ENCODE assay signal across 8 cellular contexts in genomic region chr13:35630551-35631275, GRCh38.
DNase-seq lines count a peak whose midpoint lies in the region; ATAC-seq, FAIRE-seq and TF ChIP-seq lines count a peak whose summit lies in the region.

No MANE protein-coding gene starts in this region.

- no peak overlapping the region for H2BK5ac ChIP-seq in trophoblast cell (ENCODE audit: low read depth, low read length, poor library complexity)

- H2BK12ac ChIP-seq in trophoblast cell (ENCODE audit: low read length): no peak overlapping the region

- H4K12ac ChIP-seq in trophoblast cell (ENCODE audit: low read depth, low read length): no peak overlapping the region

- TF ChIP-seq CTCF in SK-N-SH (IDR thresholded peaks at IDR 0.05) (peak; percentile 84), fibroblast of the aortic adventitia (IDR thresholded peaks at IDR 0.05; ENCODE audit: insufficient read depth, low read length) (peak; percentile 85)

- H4K20me1 ChIP-seq in SK-N-SH (ENCODE audit: insufficient read depth): no peaks in the 10 kb centered on the region

- H3K9me3 ChIP-seq in SK-N-SH: no peaks in the 10 kb centered on the region
- no peaks in the 10 kb centered on the region for H3K9me3 ChIP-seq in trophoblast cell (ENCODE audit: insufficient read depth, low read depth, low read length)

- H3K4ac ChIP-seq in trophoblast cell (ENCODE audit: low read depth, low read length): no peak overlapping the region

- H2AK5ac ChIP-seq in trophoblast cell (ENCODE audit: low read length): no peak overlapping the region

- no peak overlapping the region for H3K18ac ChIP-seq in trophoblast cell (ENCODE audit: low read length)

- peaks cover 9 to 13% of the 10 kb centered on the region in 2 experiments for H3K36me3 ChIP-seq in SK-N-SH (replicated peaks in 1 of 2; ENCODE audit: control insufficient read depth in 1 of 2, insufficient read depth in 2 of 2, low read length in 1 of 2)
- no peaks in the 10 kb centered on the region for H3K36me3 ChIP-seq in trophoblast cell (ENCODE audit: control insufficient read depth in 1 of 2, insufficient read depth in 2 of 2, low read length in 2 of 2)

- peak overlapping the region in 1 of 2 experiments; percentile 40; a peak in 2 of 4 replicates for H3K27ac ChIP-seq in SK-N-SH (ENCODE audit: low read depth in 2 of 2, low read length in 1 of 2)
- no peak overlapping the region for H3K27ac ChIP-seq in trophoblast cell (ENCODE audit: low read depth, low read length)

- H3K4me2 ChIP-seq in SK-N-SH (no peak overlapping the region), trophoblast cell (ENCODE audit: low read length) (no peak overlapping the region)

- no peak overlapping the region for H3K14ac ChIP-seq in trophoblast cell (ENCODE audit: low read length)

- no peak for FAIRE-seq in HTR-8/SVneo (lab: Jason Lieb, UNC)

- H3K9me2 ChIP-seq in SK-N-SH: no peaks in the 10 kb centered on the region

- H3K23ac ChIP-seq in trophoblast cell (ENCODE audit: low read length): no peak overlapping the region

- H2AFZ ChIP-seq in SK-N-SH (ENCODE audit: low read depth) (no peak overlapping the region), trophoblast cell (ENCODE audit: insufficient read depth, low read length, poor library complexity) (no peak overlapping the region)

- H3K4me3 ChIP-seq in SK-N-SH (ENCODE audit: low read depth in 2 of 2, low read length in 1 of 2) (no peak overlapping the region), fibroblast of the aortic adventitia (ENCODE audit: low read depth, low read length) (no peak overlapping the region), trophoblast cell (ENCODE audit: low read depth, low read length) (no peak overlapping the region)

- H3K79me2 ChIP-seq in SK-N-SH (ENCODE audit: insufficient read depth): no peaks in the 10 kb centered on the region
- H3K79me2 ChIP-seq in trophoblast cell (ENCODE audit: control insufficient read depth, insufficient read depth, low read length, poor library complexity): no peaks in the 10 kb centered on the region

- no peak for TF ChIP-seq EP300 in SK-N-SH (IDR thresholded peaks at IDR 0.05; ENCODE audit: borderline replicate concordance in 1 of 2, low read depth in 1 of 2, low read length in 1 of 2)

- CTCF ChIA-PET in SK-N-SH (lab: Yijun Ruan, JAX): interaction anchor here (0.6 to 3.3 kb wide), 29 partner anchors 9 to 391 kb away, joined by 3 to 18 read pairs (median 3); no protein-coding TSS in a partner anchor

- ATAC-seq in GM21529 (IDR thresholded peaks at IDR 0.05; ENCODE audit: unreplicated experiment): peak; percentile 92

- no peaks in the 10 kb centered on the region for H3K79me1 ChIP-seq in trophoblast cell (ENCODE audit: low read length)

- POLR2A ChIA-PET in SK-N-SH (lab: Yijun Ruan, JAX): no interaction called here

- H4K91ac ChIP-seq in trophoblast cell (ENCODE audit: low read depth, low read length): no peak overlapping the region

- H3K27me3 ChIP-seq in SK-N-SH (ENCODE audit: insufficient read depth) (no peaks in the 10 kb centered on the region), trophoblast cell (ENCODE audit: insufficient read depth, low read length) (no peaks in the 10 kb centered on the region)

- H3F3A ChIP-seq in SK-N-SH (replicated peaks; ENCODE audit: insufficient read depth): peaks cover 7% of the 10 kb centered on the region

- TF ChIP-seq RAD21 in SK-N-SH (IDR thresholded peaks at IDR 0.05; ENCODE audit: low read length): peak; percentile 64

- DNase-seq in GM04503 (ENCODE audit: low read depth) (peak; percentile 22), HTR-8/SVneo (ENCODE audit: insufficient read length, low spot score) (peak; percentile 12), SK-N-SH (peak; percentile 36), fibroblast of the aortic adventitia (ENCODE audit: low read depth) (peak; percentile 75), trophoblast cell (peak; percentile 24 to 71), mucosa of gallbladder (ENCODE audit: low spot score) (no peak)
- DNase-seq in activated CD4-positive, alpha-beta T cell treated with anti-CD3 and anti-CD28 coated beads for 48 hours: no peak

- H3K4me1 ChIP-seq in SK-N-SH (ENCODE audit: control insufficient read depth in 1 of 2, insufficient read depth in 2 of 2, low read depth in 1 of 2, low read length in 1 of 2) (peaks cover 4 to 6% of the 10 kb centered on the region in 2 experiments; a peak in 2 of 4 replicates), trophoblast cell (ENCODE audit: control insufficient read depth in 1 of 2, insufficient read depth in 2 of 2, low read length in 2 of 2) (no peaks in the 10 kb centered on the region)

- no peak overlapping the region for H4K8ac ChIP-seq in trophoblast cell (ENCODE audit: low read depth, low read length)

- H2BK120ac ChIP-seq in trophoblast cell (ENCODE audit: insufficient read depth, low read length, poor library complexity): no peak overlapping the region

- WGBS in SK-N-SH (ENCODE audit: low lambda C conversion rate): 81% methylated on average over 5 of the region's 5 CpGs
- WGBS in trophoblast cell (ENCODE audit: extremely low coverage, insufficient coverage, insufficient read length): no CpG with 5 or more reads among the region's 5 CpGs

- no peak overlapping the region for H3K9ac ChIP-seq in SK-N-SH
- H3K9ac ChIP-seq in trophoblast cell (ENCODE audit: low read length): no peak overlapping the region

TF ChIP-seq in SK-N-SH, 30 proteins besides CTCF, POLR2A, EP300 and RAD21:
- TF ChIP-seq TCF12 (IDR thresholded peaks at IDR 0.05): no peak
- TF ChIP-seq SMC3 (IDR thresholded peaks at IDR 0.05; ENCODE audit: low read depth, low read length): peak; percentile 54

Comparison
In these comparisons a context has a peak if more than half of its experiments do, and no peak if none do; other contexts are left out.
1. DNase-seq: peak in GM04503 (single experiment), HTR-8/SVneo (single experiment), SK-N-SH (single experiment), fibroblast of the aortic adventitia (single experiment) and trophoblast cell (2 of 2); none in activated CD4-positive, alpha-beta T cell treated with anti-CD3 and anti-CD28 coated beads for 48 hours (single experiment) and mucosa of gallbladder (single experiment).